In the genomic region with DNA sequence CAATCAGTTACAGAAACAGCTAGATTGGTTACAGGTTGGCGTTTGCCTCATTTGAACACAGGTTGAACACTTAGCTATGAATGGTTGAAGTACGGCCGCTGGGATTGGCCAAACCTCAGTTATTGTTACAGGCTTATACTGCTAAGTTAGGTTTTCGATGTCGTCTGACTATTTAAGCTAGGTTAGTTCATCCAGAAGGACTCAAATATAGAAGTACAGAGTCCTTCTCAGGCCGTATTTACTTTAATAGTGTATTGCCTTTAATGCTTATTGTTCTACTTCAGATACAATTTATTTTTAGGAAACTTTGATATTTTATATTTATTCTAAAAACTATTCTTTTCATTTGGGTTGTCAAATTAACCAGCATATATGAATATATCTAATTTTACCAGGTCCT, we compare ENCODE assay signal across 4 cellular contexts.
TF ChIP-seq lines count a peak whose summit lies in the region.

No MANE protein-coding gene starts in this region.

TF ChIP-seq in SK-N-SH, 30 proteins besides CTCF, POLR2A, EP300 and RAD21:
- TF ChIP-seq, protein P1, sequence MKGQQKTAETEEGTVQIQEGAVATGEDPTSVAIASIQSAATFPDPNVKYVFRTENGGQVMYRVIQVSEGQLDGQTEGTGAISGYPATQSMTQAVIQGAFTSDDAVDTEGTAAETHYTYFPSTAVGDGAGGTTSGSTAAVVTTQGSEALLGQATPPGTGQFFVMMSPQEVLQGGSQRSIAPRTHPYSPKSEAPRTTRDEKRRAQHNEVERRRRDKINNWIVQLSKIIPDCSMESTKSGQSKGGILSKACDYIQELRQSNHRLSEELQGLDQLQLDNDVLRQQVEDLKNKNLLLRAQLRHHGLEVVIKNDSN (IDR thresholded peaks at IDR 0.05; ENCODE audit: borderline replicate concordance, low read depth), result no peak
- no peak for TF ChIP-seq FOXJ3 (CRISPR knock-in tag; IDR thresholded peaks at IDR 0.05)
- no peak for TF ChIP-seq ELF1 (IDR thresholded peaks at IDR 0.05)
- TF ChIP-seq, protein P2, sequence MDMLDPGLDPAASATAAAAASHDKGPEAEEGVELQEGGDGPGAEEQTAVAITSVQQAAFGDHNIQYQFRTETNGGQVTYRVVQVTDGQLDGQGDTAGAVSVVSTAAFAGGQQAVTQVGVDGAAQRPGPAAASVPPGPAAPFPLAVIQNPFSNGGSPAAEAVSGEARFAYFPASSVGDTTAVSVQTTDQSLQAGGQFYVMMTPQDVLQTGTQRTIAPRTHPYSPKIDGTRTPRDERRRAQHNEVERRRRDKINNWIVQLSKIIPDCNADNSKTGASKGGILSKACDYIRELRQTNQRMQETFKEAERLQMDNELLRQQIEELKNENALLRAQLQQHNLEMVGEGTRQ (IDR thresholded peaks at IDR 0.05; ENCODE audit: borderline replicate concordance, low read depth, low read length), result no peak
- TF ChIP-seq NFIC (IDR thresholded peaks at IDR 0.05; ENCODE audit: borderline replicate concordance), result no peak
- TF ChIP-seq RFX5 (IDR thresholded peaks at IDR 0.05; ENCODE audit: low read length), result no peak
- TF ChIP-seq TEAD4 (IDR thresholded peaks at IDR 0.05; ENCODE audit: borderline replicate concordance, insufficient read depth), result no peak
- TF ChIP-seq CHD2 (IDR thresholded peaks at IDR 0.05; ENCODE audit: low read length, partially characterized antibody), result no peak
- TF ChIP-seq TCF12 (IDR thresholded peaks at IDR 0.05), result no peak

TF ChIP-seq in SK-N-SH treated with all-trans-retinoic acid at 6 μM for 48 hours, 23 proteins besides CTCF, POLR2A, EP300 and RAD21:
- TF ChIP-seq ZNF8 (CRISPR knock-in tag; IDR thresholded peaks at IDR 0.05), result no peak
- no peak for TF ChIP-seq ZFP30 (CRISPR knock-in tag; IDR thresholded peaks at IDR 0.05)
- no peak for TF ChIP-seq ZNF70 (CRISPR knock-in tag; IDR thresholded peaks at IDR 0.05)
- no peak for TF ChIP-seq ZFP3 (CRISPR knock-in tag; IDR thresholded peaks at IDR 0.05)

TF ChIP-seq in IMR-90, 13 proteins besides CTCF, POLR2A, EP300 and RAD21:
- no peak for TF ChIP-seq SMC3 (IDR thresholded peaks at IDR 0.05; ENCODE audit: low read depth, low read length)

TF ChIP-seq in endothelial cell of umbilical vein, 7 proteins besides CTCF, POLR2A, EP300 and RAD21:
- TF ChIP-seq FOS (IDR thresholded peaks at IDR 0.05; ENCODE audit: borderline replicate concordance, insufficient read depth, low read length), result no peak
- TF ChIP-seq EZH2 (IDR thresholded peaks at IDR 0.05; ENCODE audit: borderline replicate concordance, low read depth, low read length, severe bottlenecking), result no peak
- TF ChIP-seq GATA2 (IDR thresholded peaks at IDR 0.05; ENCODE audit: insufficient read depth, insufficient read length, low read depth, low read length), result no peak
- no peak for TF ChIP-seq POLR2AphosphoS5 (IDR thresholded peaks at IDR 0.05; ENCODE audit: insufficient read depth, low read depth, low read length)
- TF ChIP-seq MYC (IDR thresholded peaks at IDR 0.05; ENCODE audit: low read depth, low read length), result no peak
